Comparison of ENCODE assay signal across 17 cellular contexts in genomic region chr16:56950051-56950450, GRCh38. TPM values are rescaled to one million over a fixed set of nuclear protein-coding genes. Genes with fewer than 3 reads are reported as not detected.
"Had no signal": no experiment of that assay in that cellular context is flagged by ENCODE, and none has a peak within 500 bp of the region (broad histone marks: within the 10 kb centered on the region; RNA-seq: fewer than 3 reads in every experiment).

No MANE protein-coding gene starts in this region.

- H3K27ac ChIP-seq: cardiac muscle cell, colonic mucosa, gastroesophageal sphincter, sigmoid colon, testis, upper lobe of right lung had no signal

- H3K36me3 ChIP-seq: colonic mucosa had no signal

- H3K4me3 ChIP-seq: cardiac muscle cell, colonic mucosa, gastroesophageal sphincter, sigmoid colon, testis, upper lobe of right lung had no signal

- H3K27ac Mint-ChIP-seq: activated CD8-positive, alpha-beta T cell treated with anti-CD3 and anti-CD28 coated beads for 36 hours had no signal

- H3K4me3 Mint-ChIP-seq: activated CD8-positive, alpha-beta T cell treated with anti-CD3 and anti-CD28 coated beads for 36 hours; stimulated activated naive CD8-positive, alpha-beta T cell treated with anti-CD3 and anti-CD28 coated beads, Interleukin-15, Interleukin-2, amounts not matched to agents 100 ng/mL and 50 ng/mL, for 24 hours had no signal

- H3K27me3 ChIP-seq: cardiac muscle cell, colonic mucosa, gastroesophageal sphincter, sigmoid colon, testis, upper lobe of right lung had no signal

- H3K9me3 ChIP-seq: colonic mucosa, gastroesophageal sphincter, sigmoid colon, testis, upper lobe of right lung had no signal

- H3K27me3 Mint-ChIP-seq: activated CD8-positive, alpha-beta T cell treated with anti-CD3 and anti-CD28 coated beads for 36 hours; stimulated activated naive CD8-positive, alpha-beta T cell treated with anti-CD3 and anti-CD28 coated beads, Interleukin-15, Interleukin-2, amounts not matched to agents 100 ng/mL and 50 ng/mL, for 24 hours had no signal

- DNase-seq: activated CD8-positive, alpha-beta T cell treated with anti-CD3 and anti-CD28 coated beads for 36 hours; activated gamma-delta T cell treated with Interleukin-2 at 50 U/mL for 16 hours; colonic mucosa; effector memory CD4-positive, alpha-beta T cell; islet precursor cell; mammary epithelial cell; stimulated activated CD4-positive, alpha-beta T cell treated with anti-CD3 and anti-CD28 coated beads, Interleukin-12 subunit alpha, Interleukin-12 subunit beta, amount 100 ng/mL, for 4 hours; SW 1271; T1000; testis; upper lobe of right lung had no signal

- H3K4me1 ChIP-seq: colonic mucosa, sigmoid colon, testis had no signal

- H3K9me3 Mint-ChIP-seq: activated CD8-positive, alpha-beta T cell treated with anti-CD3 and anti-CD28 coated beads for 36 hours; stimulated activated naive CD8-positive, alpha-beta T cell treated with anti-CD3 and anti-CD28 coated beads, Interleukin-15, Interleukin-2, amounts not matched to agents 100 ng/mL and 50 ng/mL, for 24 hours had no signal

- ATAC-seq: activated CD8-positive, alpha-beta T cell treated with anti-CD3 and anti-CD28 coated beads for 36 hours; gastroesophageal sphincter had no signal

RNA-seq across cellular contexts. Expression of gene CETP, which starts 11.7 kb away (rescaled TPM):
- total RNA-seq: activated CD8-positive, alpha-beta T cell treated with anti-CD3 and anti-CD28 coated beads for 36 hours; astrocyte; colonic mucosa; mammary epithelial cell; osteoblast had no signal

RNA-seq across cellular contexts. Expression of gene NLRC5, which starts 39.3 kb away (rescaled TPM):
- total RNA-seq: cardiac muscle cell had no signal
